ENCODE assay signal across 9 cellular contexts in genomic region chr11:77147668-77148321, GRCh38. TPM values are rescaled to one million over a fixed set of nuclear protein-coding genes. Genes with fewer than 3 reads are reported as not detected.
DNase-seq lines count a peak whose midpoint lies in the region; ATAC-seq, FAIRE-seq and TF ChIP-seq lines count a peak whose summit lies in the region.
"Had no signal": no experiment of that assay in that cellular context is flagged by ENCODE, and none has a peak within 500 bp of the region (broad histone marks: within the 10 kb centered on the region; RNA-seq: fewer than 3 reads in every experiment).

No MANE protein-coding gene starts in this region.

- H3K27ac Mint-ChIP-seq in HFFc6, result no peak overlapping the region

- no peak for TF ChIP-seq CTCF in D721Med (IDR thresholded peaks at IDR 0.05; ENCODE audit: insufficient read depth, missing control alignments)
- no peak for TF ChIP-seq CTCF in HepG2 (CRISPR knock-in tag; IDR thresholded peaks at IDR 0.05)
- TF ChIP-seq CTCF in HFFc6 (IDR thresholded peaks at IDR 0.05), result no peak

- no peaks in the 10 kb centered on the region for H3K9me3 Mint-ChIP-seq in HFFc6

- no peak overlapping the region for H3K9ac ChIP-seq in HepG2 (ENCODE audit: insufficient read depth, low read depth, low read length)

- no peaks in the 10 kb centered on the region for H3K27me3 ChIP-seq in HepG2 (ENCODE audit: control insufficient read depth in 1 of 2, insufficient read depth in 2 of 2, low read length in 2 of 2)

- TF ChIP-seq EP300 in HepG2 (IDR thresholded peaks at IDR 0.05; ENCODE audit: low read depth in 2 of 2, low read length in 2 of 2) (no peak), HepG2 (CRISPR knock-in tag; IDR thresholded peaks at IDR 0.05; ENCODE audit: borderline replicate concordance) (no peak)

- H3K36me3 Mint-ChIP-seq in HFFc6 (ENCODE audit: low read depth), result no peaks in the 10 kb centered on the region

- H4K20me1 ChIP-seq in HepG2 (ENCODE audit: insufficient read depth, low read length), result no peaks in the 10 kb centered on the region

- WGBS in HepG2 (ENCODE audit: low lambda C conversion rate), result 95% methylated on average over 31 of the region's 47 CpGs

- H3K4me1 ChIP-seq in HepG2 (ENCODE audit: insufficient read depth, low read length), result peaks cover 44% of the 10 kb centered on the region

- intact Hi-C loops in HepG2 (cut with micrococcal nuclease; ENCODE audit: unreplicated experiment), result no loop called here

- TF ChIP-seq RAD21 in HepG2 (CRISPR knock-in tag; IDR thresholded peaks at IDR 0.05), result no peak

- FAIRE-seq in D721Med (lab: Jason Lieb, UNC), result no peak
- FAIRE-seq in HepG2 (lab: Jason Lieb, UNC), result no peak

- in situ Hi-C loops in HepG2 (cut with HindIII; ENCODE audit: extremely low pct_ligation_motif_present, low pct_unique_long_range_greater_than_20kb), result no loop called here

- BruUV-seq in HepG2 (replicated peaks; lab: Mats Ljungman, UMichigan), result no TSS peak

- no peak overlapping the region for H3K4me3 ChIP-seq in HepG2 (replicated peaks in 1 of 3; ENCODE audit: insufficient read depth in 1 of 3, low read depth in 2 of 3, low read length in 3 of 3)

- no peaks in the 10 kb centered on the region for H3K9me3 ChIP-seq in HepG2 (ENCODE audit: low read length)

- CTCF ChIA-PET in HepG2 (lab: Yijun Ruan, JAX; ENCODE audit: low intra/inter-chr PET ratio, low total read pairs) (no interaction called here), HEK293T (lab: Yijun Ruan, JAX) (interaction anchor here (1.0 kb wide), 1 partner anchor 21 kb away, joined by 3 read pairs; no protein-coding TSS in a partner anchor)

- H3K4me3 Mint-ChIP-seq in HFFc6, result no peak overlapping the region

- TF ChIP-seq POLR2A in HepG2 (IDR thresholded peaks at IDR 0.05; ENCODE audit: insufficient read depth in 1 of 2, low read depth in 2 of 2, low read length in 2 of 2), result no peak

- POLR2A ChIA-PET in HepG2 (lab: Yijun Ruan, JAX), result no interaction called here
- POLR2A ChIA-PET in HEK293T (lab: Yijun Ruan, JAX), result no interaction called here

- H2AFZ ChIP-seq in HepG2 (ENCODE audit: low read length), result no peak overlapping the region

- H3K4me2 ChIP-seq in HepG2 (ENCODE audit: low read depth, low read length), result no peak overlapping the region

- no peak overlapping the region for H3K27ac ChIP-seq in HepG2 (ENCODE audit: extremely low read length, insufficient read depth, low read length)

- no peak for ATAC-seq in HepG2
- ATAC-seq in GM19455 (IDR thresholded peaks at IDR 0.05; ENCODE audit: unreplicated experiment), result no peak

- H3K79me2 ChIP-seq in HepG2 (ENCODE audit: insufficient read depth, low read length), result no peaks in the 10 kb centered on the region

- peaks cover 11% of the 10 kb centered on the region; the same call in 1 of the 2 replicates for H3K4me1 Mint-ChIP-seq in HFFc6 (ENCODE audit: low read depth)

- DNase-seq in D721Med (ENCODE audit: insufficient read length, low spot score) (peak; percentile 61), NCI-H2171 treated with DMSO at 0.1 percent for 48 hours (lab: John Stamatoyannopoulos, UW) (peak; percentile 91), HepG2 (ENCODE audit: low spot score) (no peak), SW 1271 (lab: John Stamatoyannopoulos, UW) (no peak), HEK293T (ENCODE audit: extremely low spot score) (no peak), HFFc6 (no peak)
- DNase-seq in activated naive CD8-positive, alpha-beta T cell treated with anti-CD3 and anti-CD28 coated beads, Interleukin-2, amount 50 U/mL, for 16 hours (ENCODE audit: low read depth, low spot score), result peak; percentile 11

- H3K27me3 Mint-ChIP-seq in HFFc6 (ENCODE audit: insufficient read depth), result peaks cover 17% of the 10 kb centered on the region

- no peaks in the 10 kb centered on the region for H3K36me3 ChIP-seq in HepG2 (replicated peaks in 1 of 2; ENCODE audit: control insufficient read depth in 1 of 2, insufficient read depth in 2 of 2, low read length in 2 of 2)

TF ChIP-seq in HepG2, 621 proteins besides CTCF, POLR2A, EP300 and RAD21 (continues in another document):
- TF ChIP-seq GRHL1 (CRISPR knock-in tag; conservative IDR thresholded peaks at IDR 0.05), result no peak
- TF ChIP-seq CEBPB (IDR thresholded peaks at IDR 0.05; ENCODE audit: borderline replicate concordance, low read depth, low read length), result peak; percentile 74

TF ChIP-seq in HEK293T, 16 proteins besides CTCF, POLR2A, EP300 and RAD21:
- no peak for TF ChIP-seq SUZ12 (IDR thresholded peaks at IDR 0.05)
- TF ChIP-seq BHLHE40 (IDR thresholded peaks at IDR 0.05; ENCODE audit: borderline replicate concordance), result no peak
- TF ChIP-seq FOXK2 (IDR thresholded peaks at IDR 0.05), result no peak
- no peak for TF ChIP-seq ZNF384 (IDR thresholded peaks at IDR 0.05)

RNA-seq across cellular contexts. Expression of gene MYO7A, which starts 19.7 kb away (rescaled TPM):
- 3.6 and 7.5 TPM in 2 replicates for total RNA-seq in HepG2 (2016; rRNA removed; fragmentation: Illumina TruSeq; extraction: Trizol)
- 2.3 and 3.1 TPM in 2 replicates for total RNA-seq in HepG2 (2016; cell fraction: cytosol; rRNA removed; fragmentation: Illumina TruSeq; extraction: Trizol; ENCODE audit: low read depth)
- total RNA-seq in HepG2 (2016; cell fraction: insoluble cytoplasmic fraction; rRNA removed; fragmentation: Illumina TruSeq; extraction: Trizol), result 3.4 and 8.0 TPM in 2 replicates
- 1.8 and 1.9 TPM in 2 replicates for total RNA-seq in HepG2 (2016; cell fraction: membrane; rRNA removed; fragmentation: Illumina TruSeq; extraction: Trizol)
- 10.5 and 15.0 TPM in 2 replicates for total RNA-seq in HepG2 (2016; cell fraction: nucleus; rRNA removed; fragmentation: Illumina TruSeq; extraction: Trizol)
- polyA plus RNA-seq in HepG2 (2011; rRNA removed), result 8.1 and 10.0 TPM in 2 replicates
- 3.1 and 3.5 TPM in 2 replicates for polyA plus RNA-seq in HepG2 (2011; cell fraction: cytosol; rRNA removed)
- 71.3 and 112 TPM in 2 replicates for polyA plus RNA-seq in HepG2 (2011; cell fraction: nucleus; rRNA removed)
- polyA plus RNA-seq in HepG2 (2012), result 5.5 and 8.4 TPM in 2 replicates
- 0.23 and 0.45 TPM in 2 replicates for polyA plus RNA-seq in HepG2 (2016; cell fraction: cytosol; fragmentation: Illumina TruSeq; extraction: Trizol; ENCODE audit: low read depth)
- polyA plus RNA-seq in HepG2 (2016; cell fraction: insoluble cytoplasmic fraction; fragmentation: Illumina TruSeq; extraction: Trizol; ENCODE audit: low read depth), result 3.0 and 3.3 TPM in 2 replicates
- 0.84 and 0.94 TPM in 2 replicates for polyA plus RNA-seq in HepG2 (2016; cell fraction: membrane; fragmentation: Illumina TruSeq; extraction: Trizol; ENCODE audit: low read depth)
- 37.9 and 40.7 TPM in 2 replicates for polyA plus RNA-seq in HepG2 (2016; cell fraction: nucleus; fragmentation: Illumina TruSeq; extraction: Trizol; ENCODE audit: insufficient read depth, low read depth)
- 0.16 and 9.9 TPM in 2 replicates for polyA minus RNA-seq in HepG2 (2011; rRNA and poly(A)+ RNA removed; ENCODE audit: low replicate concordance)
- 3.9 and 4.2 TPM in 2 replicates for polyA minus RNA-seq in HepG2 (2011; cell fraction: cytosol; rRNA and poly(A)+ RNA removed)
- polyA minus RNA-seq in HepG2 (2011; cell fraction: nucleus; rRNA and poly(A)+ RNA removed), result 17.3 and 17.4 TPM in 2 replicates
- under 1 TPM in 2 of 6 experiments, not detected in 4; 0.05 to 0.09 TPM for total RNA-seq in HFFc6 (2021; fragmentation: NEBNext Ultra II Directional; extraction: Animal tissue kit (Norgen Biotek cat#: 25700))

RNA-seq across cellular contexts. Expression of gene OMP, which starts 45.2 kb away (rescaled TPM):
- total RNA-seq in HepG2 (2016; rRNA removed; fragmentation: Illumina TruSeq; extraction: Trizol), result not detected in 2 replicates
- total RNA-seq in HepG2 (2016; cell fraction: cytosol; rRNA removed; fragmentation: Illumina TruSeq; extraction: Trizol; ENCODE audit: low read depth), result not detected in 2 replicates
- total RNA-seq in HepG2 (2016; cell fraction: insoluble cytoplasmic fraction; rRNA removed; fragmentation: Illumina TruSeq; extraction: Trizol), result not detected in 2 replicates
- total RNA-seq in HepG2 (2016; cell fraction: membrane; rRNA removed; fragmentation: Illumina TruSeq; extraction: Trizol), result not detected in 2 replicates
- not detected in 2 replicates for total RNA-seq in HepG2 (2016; cell fraction: nucleus; rRNA removed; fragmentation: Illumina TruSeq; extraction: Trizol)
- not detected in 2 replicates for polyA plus RNA-seq in HepG2 (2011; rRNA removed)
- polyA plus RNA-seq in HepG2 (2011; cell fraction: cytosol; rRNA removed), result not detected in 2 replicates
- polyA plus RNA-seq in HepG2 (2011; cell fraction: nucleus; rRNA removed), result 1.9 TPM in 1 of 2 replicates, not detected in the other
- polyA plus RNA-seq in HepG2 (2012), result not detected in 2 replicates
- polyA plus RNA-seq in HepG2 (2016; cell fraction: cytosol; fragmentation: Illumina TruSeq; extraction: Trizol; ENCODE audit: low read depth), result not detected in 2 replicates
- polyA plus RNA-seq in HepG2 (2016; cell fraction: insoluble cytoplasmic fraction; fragmentation: Illumina TruSeq; extraction: Trizol; ENCODE audit: low read depth), result not detected in 2 replicates
- polyA plus RNA-seq in HepG2 (2016; cell fraction: membrane; fragmentation: Illumina TruSeq; extraction: Trizol; ENCODE audit: low read depth), result not detected in 2 replicates
- not detected in 2 replicates for polyA plus RNA-seq in HepG2 (2016; cell fraction: nucleus; fragmentation: Illumina TruSeq; extraction: Trizol; ENCODE audit: insufficient read depth, low read depth)
- polyA minus RNA-seq in HepG2 (2011; rRNA and poly(A)+ RNA removed; ENCODE audit: low replicate concordance), result not detected in 2 replicates
- not detected in 2 replicates for polyA minus RNA-seq in HepG2 (2011; cell fraction: cytosol; rRNA and poly(A)+ RNA removed)
- polyA minus RNA-seq in HepG2 (2011; cell fraction: nucleus; rRNA and poly(A)+ RNA removed), result not detected in 2 replicates
- under 1 TPM in 1 of 6 experiments, not detected in 5; 0.77 TPM for total RNA-seq in HFFc6 (2021; fragmentation: NEBNext Ultra II Directional; extraction: Animal tissue kit (Norgen Biotek cat#: 25700))
- polyA plus RNA-seq: adipose tissue had no signal

Comparison
In these comparisons a context has a peak if more than half of its experiments do, and no peak if none do; other contexts are left out.
1. DNase-seq: peak in D721Med (single experiment), NCI-H2171 treated with DMSO at 0.1 percent for 48 hours (single experiment) and activated naive CD8-positive, alpha-beta T cell treated with anti-CD3 and anti-CD28 coated beads, Interleukin-2, amount 50 U/mL, for 16 hours (single experiment); none in HepG2 (single experiment), SW 1271 (0 of 2), HEK293T (single experiment) and HFFc6 (single experiment).